Comparison of ENCODE assay signal across 2 cellular contexts in the genomic region with DNA sequence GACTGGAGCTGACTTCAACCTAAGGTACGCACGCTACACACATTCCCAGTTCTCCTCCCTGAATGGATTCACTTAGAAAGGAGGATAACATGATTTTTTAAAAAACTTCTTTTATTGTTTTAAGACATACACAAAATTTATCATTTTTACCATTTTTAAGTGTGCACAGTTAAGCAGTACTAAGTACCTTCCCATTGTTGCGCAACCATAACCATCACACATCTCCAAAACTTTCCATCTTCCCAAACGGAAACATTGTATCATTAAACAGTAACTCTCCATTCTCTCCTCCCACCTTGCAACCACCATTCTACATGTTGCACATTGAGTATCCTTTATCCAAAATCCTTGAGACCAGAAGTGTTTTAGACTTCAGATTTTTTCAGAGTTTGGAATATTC.
TF ChIP-seq lines count a peak whose summit lies in the region.

No MANE protein-coding gene starts in this region.

TF ChIP-seq in A549, 52 proteins besides CTCF, POLR2A, EP300 and RAD21:
- TF ChIP-seq, protein P1, sequence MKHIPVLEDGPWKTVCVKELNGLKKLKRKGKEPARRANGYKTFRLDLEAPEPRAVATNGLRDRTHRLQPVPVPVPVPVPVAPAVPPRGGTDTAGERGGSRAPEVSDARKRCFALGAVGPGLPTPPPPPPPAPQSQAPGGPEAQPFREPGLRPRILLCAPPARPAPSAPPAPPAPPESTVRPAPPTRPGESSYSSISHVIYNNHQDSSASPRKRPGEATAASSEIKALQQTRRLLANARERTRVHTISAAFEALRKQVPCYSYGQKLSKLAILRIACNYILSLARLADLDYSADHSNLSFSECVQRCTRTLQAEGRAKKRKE (CRISPR knock-in tag; IDR thresholded peaks at IDR 0.05; ENCODE audit: low read depth), result no peak
- TF ChIP-seq CHD2 (IDR thresholded peaks at IDR 0.05; ENCODE audit: low read length, partially characterized antibody) (no peak), CEBPB (IDR thresholded peaks at IDR 0.05) (peak; percentile 75 to 81; a peak in 3 of 4 replicates), JUN (IDR thresholded peaks at IDR 0.05) (no peak)

TF ChIP-seq in IMR-90, 13 proteins besides CTCF, POLR2A, EP300 and RAD21:
- TF ChIP-seq CEBPB (IDR thresholded peaks at IDR 0.05; ENCODE audit: low read depth, low read length), result peak; percentile 92
- TF ChIP-seq BHLHE40 (IDR thresholded peaks at IDR 0.05; ENCODE audit: low read depth, low read length), result no peak
- TF ChIP-seq, protein P2, sequence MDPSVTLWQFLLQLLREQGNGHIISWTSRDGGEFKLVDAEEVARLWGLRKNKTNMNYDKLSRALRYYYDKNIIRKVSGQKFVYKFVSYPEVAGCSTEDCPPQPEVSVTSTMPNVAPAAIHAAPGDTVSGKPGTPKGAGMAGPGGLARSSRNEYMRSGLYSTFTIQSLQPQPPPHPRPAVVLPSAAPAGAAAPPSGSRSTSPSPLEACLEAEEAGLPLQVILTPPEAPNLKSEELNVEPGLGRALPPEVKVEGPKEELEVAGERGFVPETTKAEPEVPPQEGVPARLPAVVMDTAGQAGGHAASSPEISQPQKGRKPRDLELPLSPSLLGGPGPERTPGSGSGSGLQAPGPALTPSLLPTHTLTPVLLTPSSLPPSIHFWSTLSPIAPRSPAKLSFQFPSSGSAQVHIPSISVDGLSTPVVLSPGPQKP (IDR thresholded peaks at IDR 0.05; ENCODE audit: borderline replicate concordance, low read depth, low read length), result no peak
